Comparison of ENCODE assay signal across 13 cellular contexts in the genomic region with DNA sequence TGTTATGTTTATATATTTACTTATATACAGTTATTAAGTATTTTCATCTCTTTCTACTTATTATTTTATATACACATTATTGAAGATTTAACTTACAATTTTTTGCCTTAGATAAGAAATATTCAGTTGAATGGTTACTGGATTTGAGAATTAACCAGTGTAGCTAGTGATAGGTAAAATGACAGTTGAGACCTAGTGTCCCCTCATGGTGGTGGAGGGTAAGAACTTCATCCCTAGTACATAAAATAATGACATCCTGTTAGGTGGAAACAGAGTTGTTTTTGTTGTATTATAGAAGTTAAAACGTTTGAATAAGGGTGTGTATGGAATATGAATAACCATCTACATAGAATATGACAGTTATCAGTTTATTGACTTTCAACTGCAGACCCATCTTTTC.
DNase-seq lines count a peak whose midpoint lies in the region; ATAC-seq and TF ChIP-seq lines count a peak whose summit lies in the region.
"Had no signal": no experiment of that assay in that cellular context is flagged by ENCODE, and none has a peak within 500 bp of the region (broad histone marks: within the 10 kb centered on the region; RNA-seq: fewer than 3 reads in every experiment).

No MANE protein-coding gene starts in this region.

- no peaks in the 10 kb centered on the region for H3K79me2 ChIP-seq in HCT116 (ENCODE audit: insufficient read depth, low read length)

- no peaks in the 10 kb centered on the region for H4K20me1 ChIP-seq in HCT116 (ENCODE audit: insufficient read depth)
- H4K20me1 ChIP-seq: BLaER1 had no signal

- H3K27me3 ChIP-seq in HCT116 (ENCODE audit: insufficient read depth, low read length) (no peaks in the 10 kb centered on the region), liver (ENCODE audit: control insufficient read depth in 4 of 4, insufficient read depth in 4 of 4, low read length in 3 of 4) (no peaks in the 10 kb centered on the region)
- H3K27me3 ChIP-seq: BLaER1 had no signal

- WGBS in liver, result 18% methylated on average over 1 of the region's 1 CpG

- H3K4me3 Mint-ChIP-seq in chondrocyte (ENCODE audit: unreplicated experiment), result no peak overlapping the region
- H3K4me3 Mint-ChIP-seq in activated CD4-positive, alpha-beta memory T cell treated with anti-CD3 and anti-CD28 coated beads, Interleukin-2, amount 10 ng/mL, durations not matched to agents 7 days and 5 days, result no peak overlapping the region
- H3K4me3 Mint-ChIP-seq: CD8-positive, alpha-beta memory T cell had no signal

- no peaks in the 10 kb centered on the region for H3K36me3 ChIP-seq in HCT116 (ENCODE audit: control insufficient read depth in 1 of 2, insufficient read depth in 2 of 2, low read length in 2 of 2)
- H3K36me3 ChIP-seq in liver (ENCODE audit: control insufficient read depth in 4 of 4, insufficient read depth in 3 of 4, low read depth in 1 of 4, low read length in 3 of 4), result no peaks in the 10 kb centered on the region
- H3K36me3 ChIP-seq: BLaER1 had no signal

- peaks cover 2% of the 10 kb centered on the region for H3K9me3 Mint-ChIP-seq in chondrocyte (ENCODE audit: low read depth)
- no peaks in the 10 kb centered on the region for H3K9me3 Mint-ChIP-seq in activated CD4-positive, alpha-beta memory T cell treated with anti-CD3 and anti-CD28 coated beads, Interleukin-2, amount 10 ng/mL, durations not matched to agents 7 days and 5 days

- H3K4me1 Mint-ChIP-seq in chondrocyte (ENCODE audit: low read depth), result no peaks in the 10 kb centered on the region
- no peaks in the 10 kb centered on the region for H3K4me1 Mint-ChIP-seq in activated CD4-positive, alpha-beta memory T cell treated with anti-CD3 and anti-CD28 coated beads, Interleukin-2, amount 10 ng/mL, durations not matched to agents 7 days and 5 days
- H3K4me1 Mint-ChIP-seq: CD8-positive, alpha-beta memory T cell had no signal

- H2AFZ ChIP-seq in HCT116 (ENCODE audit: low read depth, low read length, poor library complexity, severe bottlenecking), result no peak overlapping the region

- no peak overlapping the region for H3K4me3 ChIP-seq in HCT116 (replicated peaks in 1 of 2; ENCODE audit: low read depth in 1 of 2, low read length in 2 of 2)
- H3K4me3 ChIP-seq in liver (ENCODE audit: low read depth in 1 of 3, low read length in 3 of 3), result no peak overlapping the region
- H3K4me3 ChIP-seq: BLaER1, GM12878 had no signal

- H3K27ac Mint-ChIP-seq in chondrocyte (ENCODE audit: unreplicated experiment), result no peak overlapping the region
- no peak overlapping the region for H3K27ac Mint-ChIP-seq in activated CD4-positive, alpha-beta memory T cell treated with anti-CD3 and anti-CD28 coated beads, Interleukin-2, amount 10 ng/mL, durations not matched to agents 7 days and 5 days

- peak; percentile 47; the same call in 1 of the 2 replicates for ATAC-seq in HCT116
- ATAC-seq in HG02763 (IDR thresholded peaks at IDR 0.05; ENCODE audit: unreplicated experiment), result no peak
- ATAC-seq: GM12878 had no signal

- H3K4me2 ChIP-seq in HCT116 (ENCODE audit: low read length), result no peak overlapping the region
- H3K4me2 ChIP-seq: BLaER1, KMS-11 had no signal

- RAD21 ChIA-PET in HCT116 (lab: Charles Lee; ENCODE audit: low non-redundant PET in 1 of 2, low total read pairs in 2 of 2, uncharacterized antibody in 2 of 2, unreplicated experiment in 2 of 2), result no interaction called here

- no peaks in the 10 kb centered on the region for H3K27me3 Mint-ChIP-seq in chondrocyte (ENCODE audit: low read depth)
- no peaks in the 10 kb centered on the region for H3K27me3 Mint-ChIP-seq in activated CD4-positive, alpha-beta memory T cell treated with anti-CD3 and anti-CD28 coated beads, Interleukin-2, amount 10 ng/mL, durations not matched to agents 7 days and 5 days
- H3K27me3 Mint-ChIP-seq: CD8-positive, alpha-beta memory T cell had no signal

- H3K27ac ChIP-seq in HCT116 (ENCODE audit: low read depth, low read length) (no peak overlapping the region), liver (ENCODE audit: low read depth in 1 of 2, low read length in 2 of 2) (no peak overlapping the region)
- H3K27ac ChIP-seq: BLaER1, KMS-11 had no signal

- H3K36me3 Mint-ChIP-seq in chondrocyte (ENCODE audit: low read depth), result no peaks in the 10 kb centered on the region
- H3K36me3 Mint-ChIP-seq in activated CD4-positive, alpha-beta memory T cell treated with anti-CD3 and anti-CD28 coated beads, Interleukin-2, amount 10 ng/mL, durations not matched to agents 7 days and 5 days (ENCODE audit: low read depth), result no peaks in the 10 kb centered on the region
- H3K36me3 Mint-ChIP-seq: CD8-positive, alpha-beta memory T cell had no signal

- intact Hi-C loops in HCT116 (cut with micrococcal nuclease), result no loop called here

- no peak for DNase-seq in HCT116 (ENCODE audit: low read depth, low spot score)
- DNase-seq in chondrocyte (ENCODE audit: low spot score), result no peak
- DNase-seq in activated CD4-positive, alpha-beta memory T cell treated with anti-CD3 and anti-CD28 coated beads, Interleukin-2, amount 10 ng/mL, durations not matched to agents 7 days and 5 days, result no peak
- DNase-seq in NCI-H1105 (lab: John Stamatoyannopoulos, UW), result no peak
- DNase-seq: AML-193; Caco-2; CD8-positive, alpha-beta memory T cell; DMS79 had no signal

- CTCF ChIA-PET in HCT116 (lab: Charles Lee), result no interaction called here
- CTCF ChIA-PET in activated CD4-positive, alpha-beta memory T cell treated with anti-CD3 and anti-CD28 coated beads, Interleukin-2, amount 10 ng/mL, durations not matched to agents 7 days and 5 days (lab: Charles Lee), result no interaction called here

- TF ChIP-seq RAD21 in HCT116 (IDR thresholded peaks at IDR 0.05; ENCODE audit: low read depth) (peak; percentile 8; the same call in 1 of the 2 replicates), liver (IDR thresholded peaks at IDR 0.05) (peak; percentile 68 to 69)

- H3K9me3 ChIP-seq in HCT116 (ENCODE audit: control insufficient read depth in 1 of 2, insufficient read depth in 1 of 2, low read depth in 1 of 2, low read length in 2 of 2), result no peaks in the 10 kb centered on the region
- H3K9me3 ChIP-seq in liver (ENCODE audit: control insufficient read depth in 4 of 4, low read length in 3 of 4), result no peaks in the 10 kb centered on the region
- H3K9me3 ChIP-seq: BLaER1, Caco-2 had no signal

- peak in 1 of 3 experiments; percentile 24; a peak in 1 of 6 replicates for TF ChIP-seq CTCF in HCT116 (IDR thresholded peaks at IDR 0.05 in 2 of 3, conservative IDR thresholded peaks at IDR 0.05 in 1 of 3; ENCODE audit: borderline replicate concordance in 1 of 3, insufficient read depth in 1 of 3, low read depth in 2 of 3, low read length in 2 of 3)
- peak; percentile 26 for TF ChIP-seq CTCF in chondrocyte (IDR thresholded peaks at IDR 0.05)
- TF ChIP-seq CTCF in liver (IDR thresholded peaks at IDR 0.05; ENCODE audit: low read depth, low read length, missing input control), result peak; percentile 18

- no TSS peak for BruUV-seq in HCT116 (replicated peaks; lab: Mats Ljungman, UMichigan)

- no peaks in the 10 kb centered on the region for H3K9me2 ChIP-seq in HCT116 (ENCODE audit: insufficient read depth)

- H3K9ac ChIP-seq in HCT116 (ENCODE audit: low read length), result no peak overlapping the region
- H3K9ac ChIP-seq in liver (ENCODE audit: low read depth in 1 of 2, low read length in 2 of 2), result no peak overlapping the region
- H3K9ac ChIP-seq: BLaER1, KMS-11 had no signal

- POLR2A ChIA-PET in HCT116 (lab: Charles Lee), result no interaction called here
- POLR2A ChIA-PET in activated CD4-positive, alpha-beta memory T cell treated with anti-CD3 and anti-CD28 coated beads, Interleukin-2, amount 10 ng/mL, durations not matched to agents 7 days and 5 days (lab: Charles Lee), result no interaction called here

- H3K4me1 ChIP-seq in HCT116 (ENCODE audit: control insufficient read depth in 1 of 2, insufficient read depth in 2 of 2, low read length in 2 of 2) (no peaks in the 10 kb centered on the region), liver (ENCODE audit: control insufficient read depth in 4 of 4, insufficient read depth in 4 of 4, low read length in 3 of 4) (no peaks in the 10 kb centered on the region)
- H3K4me1 ChIP-seq: BLaER1, Caco-2 had no signal

- no peak for TF ChIP-seq POLR2A in HCT116 (IDR thresholded peaks at IDR 0.05; ENCODE audit: borderline replicate concordance, extremely low read depth, insufficient read depth, insufficient read length)

TF ChIP-seq in HCT116, 20 proteins besides CTCF, POLR2A, EP300 and RAD21:
- TF ChIP-seq TCF7L2 (IDR thresholded peaks at IDR 0.05; ENCODE audit: borderline replicate concordance, extremely low read depth, insufficient read depth, insufficient read length), result no peak
- TF ChIP-seq JUND (IDR thresholded peaks at IDR 0.05), result no peak

TF ChIP-seq in liver, 16 proteins besides CTCF, POLR2A, EP300 and RAD21:
- TF ChIP-seq, protein P1, sequence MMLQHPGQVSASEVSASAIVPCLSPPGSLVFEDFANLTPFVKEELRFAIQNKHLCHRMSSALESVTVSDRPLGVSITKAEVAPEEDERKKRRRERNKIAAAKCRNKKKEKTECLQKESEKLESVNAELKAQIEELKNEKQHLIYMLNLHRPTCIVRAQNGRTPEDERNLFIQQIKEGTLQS (IDR thresholded peaks at IDR 0.05), result no peak
- no peak for TF ChIP-seq MAX (IDR thresholded peaks at IDR 0.05)
- no peak for TF ChIP-seq SP1 (IDR thresholded peaks at IDR 0.05)
- no peak for TF ChIP-seq NR2F2 (IDR thresholded peaks at IDR 0.05)
- no peak for TF ChIP-seq EGR1 (IDR thresholded peaks at IDR 0.05; ENCODE audit: low read depth in 2 of 2)
